Comparison of ENCODE assay signal across 17 cellular contexts in the genomic region with DNA sequence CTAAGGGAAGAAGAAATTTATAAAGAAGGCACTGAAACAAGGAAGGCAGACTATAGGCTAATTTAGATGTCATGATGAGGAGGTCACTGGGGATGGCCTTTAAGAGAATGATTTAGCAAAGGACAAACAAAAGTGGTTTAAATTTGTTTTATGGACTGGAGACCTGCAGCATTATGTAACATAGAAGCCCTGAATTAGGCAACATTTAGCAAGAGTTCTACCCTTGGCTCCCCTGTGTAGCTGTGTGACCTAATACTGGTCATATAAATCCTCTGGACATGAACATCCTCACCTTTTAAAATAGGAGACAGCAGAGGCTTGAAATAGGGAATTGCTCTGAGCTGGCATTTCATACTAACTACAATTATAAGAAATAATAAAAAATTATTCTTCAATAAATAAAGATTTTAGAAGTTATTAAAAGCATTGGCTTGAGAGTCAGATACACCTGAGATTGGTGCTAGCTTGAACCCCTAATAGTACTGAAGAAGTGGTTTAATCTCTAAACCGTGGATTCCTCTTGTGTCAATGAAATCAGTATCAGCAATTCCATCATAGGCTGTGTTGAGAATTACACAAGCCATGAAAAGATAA. TPM values are rescaled to one million over a fixed set of nuclear protein-coding genes. Genes with fewer than 3 reads are reported as not detected.
DNase-seq lines count a peak whose midpoint lies in the region; ATAC-seq and TF ChIP-seq lines count a peak whose summit lies in the region.
"Had no signal": no experiment of that assay in that cellular context is flagged by ENCODE, and none has a peak within 500 bp of the region (broad histone marks: within the 10 kb centered on the region; RNA-seq: fewer than 3 reads in every experiment).

No MANE protein-coding gene starts in this region.

- TF ChIP-seq POLR2A in right lobe of liver (IDR thresholded peaks at IDR 0.05) = no peak

- peak; percentile 5 for DNase-seq in NCI-H69 (lab: John Stamatoyannopoulos, UW)
- DNase-seq in right lobe of liver = no peak
- DNase-seq in A673 (ENCODE audit: low spot score) = no peak
- DNase-seq in SHP77 (lab: John Stamatoyannopoulos, UW) = no peak
- DNase-seq in AG08396 (ENCODE audit: low spot score) = no peak
- DNase-seq: CD4-positive, alpha-beta memory T cell; DMS153; DMS79; GF-D8; HCEC 1CT; HFFc6 had no signal

- H3K4me1 ChIP-seq in HEK293 (ENCODE audit: control insufficient read depth, insufficient read depth, low read length) = peaks cover 12% of the 10 kb centered on the region
- H3K4me1 ChIP-seq in right lobe of liver = peaks cover 0 to 30% (median 2%) of the 10 kb centered on the region in 4 donors
- no peaks in the 10 kb centered on the region for H3K4me1 ChIP-seq in urinary bladder (ENCODE audit: insufficient read depth)
- H3K4me1 ChIP-seq in A673 (ENCODE audit: insufficient read depth, low read length, poor library complexity, severe bottlenecking) = no peaks in the 10 kb centered on the region
- H3K4me1 ChIP-seq: BLaER1 had no signal

- POLR2A ChIA-PET in HEK293 (lab: Yijun Ruan, JAX) (no interaction called here), A673 (lab: Charles Lee; ENCODE audit: low non-redundant PET) (no interaction called here)

- peak; percentile 92 to 96 (median 94) for ATAC-seq in right lobe of liver
- ATAC-seq: GM23338 had no signal

- WGBS in right lobe of liver (ENCODE audit: insufficient coverage, low coverage, low lambda C conversion rate, missing lambda C conversion rate) = 24% methylated on average over 1 of the region's 1 CpG
- 70% methylated on average over 1 of the region's 1 CpG for WGBS in urinary bladder

- H3K36me3 ChIP-seq in HEK293 (ENCODE audit: control insufficient read depth in 2 of 2, insufficient read depth in 1 of 2, low read length in 2 of 2) (no peaks in the 10 kb centered on the region), right lobe of liver (no peaks in the 10 kb centered on the region), urinary bladder (ENCODE audit: insufficient read depth) (no peaks in the 10 kb centered on the region), A673 (ENCODE audit: insufficient read depth, low read length, poor library complexity, severe bottlenecking) (no peaks in the 10 kb centered on the region)
- H3K36me3 ChIP-seq: BLaER1 had no signal

- no peaks in the 10 kb centered on the region for H3K9me3 ChIP-seq in HEK293 (ENCODE audit: control insufficient read depth, insufficient read depth, low read depth, low read length)
- no peaks in the 10 kb centered on the region for H3K9me3 ChIP-seq in right lobe of liver
- H3K9me3 ChIP-seq in A673 (ENCODE audit: low read depth, low read length, poor library complexity, severe bottlenecking) = no peaks in the 10 kb centered on the region
- H3K9me3 ChIP-seq: BLaER1 had no signal

- no peaks in the 10 kb centered on the region for H3K27me3 ChIP-seq in right lobe of liver
- no peaks in the 10 kb centered on the region for H3K27me3 ChIP-seq in A673 (replicated peaks; ENCODE audit: insufficient read depth, low read depth, low read length, poor library complexity)
- H3K27me3 ChIP-seq: BLaER1 had no signal

- no peak for TF ChIP-seq CTCF in HEK293 (tag by site-specific recombination; IDR thresholded peaks at IDR 0.05)
- TF ChIP-seq CTCF in right lobe of liver (IDR thresholded peaks at IDR 0.05) = no peak
- no peak for TF ChIP-seq CTCF in A673 (conservative IDR thresholded peaks at IDR 0.05; ENCODE audit: low read depth, low read length)

- CTCF ChIA-PET in HEK293 (lab: Yijun Ruan, JAX) (no interaction called here), A673 (lab: Charles Lee) (no interaction called here)

- intact Hi-C loops in right lobe of liver (cut with DNase I) (no loop called here), A673 (cut with micrococcal nuclease; ENCODE audit: unreplicated experiment) (no loop called here)

- H3K27ac ChIP-seq in HEK293 (ENCODE audit: extremely low read depth, low read depth, low read length) (no peak overlapping the region), right lobe of liver (peak overlapping the region in 1 of 3 donors; percentile 17), urinary bladder (ENCODE audit: low read depth) (peak overlapping the region; percentile 23), A673 (ENCODE audit: low read depth, low read length, poor library complexity, severe bottlenecking) (no peak overlapping the region)
- H3K27ac ChIP-seq: BLaER1 had no signal

- BruUV-seq in A673 (replicated peaks; lab: Mats Ljungman, UMichigan) = no TSS peak

- no peak overlapping the region for H3K4me3 ChIP-seq in HEK293 (ENCODE audit: low read depth, low read length)
- H3K4me3 ChIP-seq in right lobe of liver = no peak overlapping the region
- no peak overlapping the region for H3K4me3 ChIP-seq in urinary bladder (ENCODE audit: low read depth, low read length)
- no peak overlapping the region for H3K4me3 ChIP-seq in A673 (ENCODE audit: low read depth, low read length, poor library complexity, severe bottlenecking)
- H3K4me3 ChIP-seq: BLaER1, GM23338 had no signal

TF ChIP-seq in HEK293, 187 proteins besides CTCF, POLR2A, EP300 and RAD21:
- TF ChIP-seq, protein P1, sequence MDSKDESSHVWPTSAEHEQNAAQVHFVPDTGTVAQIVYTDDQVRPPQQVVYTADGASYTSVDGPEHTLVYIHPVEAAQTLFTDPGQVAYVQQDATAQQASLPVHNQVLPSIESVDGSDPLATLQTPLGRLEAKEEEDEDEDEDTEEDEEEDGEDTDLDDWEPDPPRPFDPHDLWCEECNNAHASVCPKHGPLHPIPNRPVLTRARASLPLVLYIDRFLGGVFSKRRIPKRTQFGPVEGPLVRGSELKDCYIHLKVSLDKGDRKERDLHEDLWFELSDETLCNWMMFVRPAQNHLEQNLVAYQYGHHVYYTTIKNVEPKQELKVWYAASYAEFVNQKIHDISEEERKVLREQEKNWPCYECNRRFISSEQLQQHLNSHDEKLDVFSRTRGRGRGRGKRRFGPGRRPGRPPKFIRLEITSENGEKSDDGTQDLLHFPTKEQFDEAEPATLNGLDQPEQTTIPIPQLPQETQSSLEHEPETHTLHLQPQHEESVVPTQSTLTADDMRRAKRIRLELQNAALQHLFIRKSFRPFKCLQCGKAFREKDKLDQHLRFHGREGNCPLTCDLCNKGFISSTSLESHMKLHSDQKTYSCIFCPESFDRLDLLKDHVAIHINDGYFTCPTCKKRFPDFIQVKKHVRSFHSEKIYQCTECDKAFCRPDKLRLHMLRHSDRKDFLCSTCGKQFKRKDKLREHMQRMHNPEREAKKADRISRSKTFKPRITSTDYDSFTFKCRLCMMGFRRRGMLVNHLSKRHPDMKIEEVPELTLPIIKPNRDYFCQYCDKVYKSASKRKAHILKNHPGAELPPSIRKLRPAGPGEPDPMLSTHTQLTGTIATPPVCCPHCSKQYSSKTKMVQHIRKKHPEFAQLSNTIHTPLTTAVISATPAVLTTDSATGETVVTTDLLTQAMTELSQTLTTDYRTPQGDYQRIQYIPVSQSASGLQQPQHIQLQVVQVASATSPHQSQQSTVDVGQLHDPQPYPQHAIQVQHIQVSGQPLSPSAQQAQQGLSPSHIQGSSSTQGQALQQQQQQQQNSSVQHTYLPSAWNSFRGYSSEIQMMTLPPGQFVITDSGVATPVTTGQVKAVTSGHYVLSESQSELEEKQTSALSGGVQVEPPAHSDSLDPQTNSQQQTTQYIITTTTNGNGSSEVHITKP (tag by site-specific recombination; IDR thresholded peaks at IDR 0.05) = peak; percentile 92
- TF ChIP-seq ZNF660 (tag by site-specific recombination; IDR thresholded peaks at IDR 0.05) = no peak

RNA-seq across cellular contexts. Expression of a gene that starts 48.9 kb away (rescaled TPM):
- total RNA-seq in right lobe of liver (10 to 100 TPM in 1 of 6 experiments, 1 to 10 TPM in 5; 5.9 to 10.5 (median 7.3) TPM), urinary bladder (6.3 TPM), A673 (2021) (6.2 and 8.1 TPM in 2 replicates)
- 6.1 TPM for polyA plus RNA-seq in urinary bladder

RNA-seq across cellular contexts. Expression of a gene that starts 52.4 kb away (rescaled TPM):
- total RNA-seq in right lobe of liver (under 1 TPM; 0.06 to 0.42 (median 0.21) TPM), urinary bladder (0.26 TPM), A673 (2021) (0.11 TPM in 1 of 2 replicates, not detected in the other)
- not detected for polyA plus RNA-seq in urinary bladder
- total RNA-seq: HFFc6 had no signal
- polyA plus RNA-seq: CD14-positive monocyte; CD4-positive, alpha-beta memory T cell; GM23338; IgD-negative memory B cell had no signal
